Comparison of ENCODE assay signal across 20 cellular contexts in genomic region chr5:57408285-57408684, GRCh38.
"Had no signal": no experiment of that assay in that cellular context is flagged by ENCODE, and none has a peak within 500 bp of the region (broad histone marks: within the 10 kb centered on the region; RNA-seq: fewer than 3 reads in every experiment).

No MANE protein-coding gene starts in this region.

- DNase-seq: activated CD4-positive, alpha-beta T cell treated with anti-CD3 and anti-CD28 coated beads, Interleukin-2, amount 50 U/mL, for 48 hours; activated CD8-positive, alpha-beta memory T cell treated with anti-CD3 and anti-CD28 coated beads, Interleukin-2, amount 10 ng/mL, durations not matched to agents 7 days and 5 days; activated naive CD4-positive, alpha-beta T cell treated with anti-CD3 and anti-CD28 coated beads, Interleukin-2, amount 50 U/mL, for 16 hours; activated T-cell treated with anti-CD3 and anti-CD28 coated beads, Interleukin-2, amount 50 U/mL, for 24 hours; adrenal gland; central memory CD4-positive, alpha-beta T cell; cortex of kidney; effector CD4-positive, alpha-beta T cell; foreskin keratinocyte; head of caudate nucleus; left colon; naive thymus-derived CD8-positive, alpha-beta T cell; posterior cingulate gyrus; retina; stimulated activated CD4-positive, alpha-beta T cell treated with anti-CD3 and anti-CD28 coated beads, Interleukin-15, amount 100 ng/mL, for 24 hours; stimulated activated CD4-positive, alpha-beta T cell treated with anti-CD3 and anti-CD28 coated beads, Interleukin-4, amount 100 ng/mL, for 1 hour; stimulated activated naive B cell treated with anti-CD40 and anti-IgM and Interleukin-4, amounts not matched to agents 10 μg/mL and 1 μg/mL and 100 μg/mL, for 72 hours had no signal

- H3K9me3 ChIP-seq: adrenal gland, neutrophil had no signal

- ATAC-seq: activated CD8-positive, alpha-beta memory T cell treated with anti-CD3 and anti-CD28 coated beads, Interleukin-2, amount 10 ng/mL, durations not matched to agents 7 days and 5 days; foreskin keratinocyte; left colon; naive thymus-derived CD8-positive, alpha-beta T cell; stimulated activated naive B cell treated with anti-CD40 and anti-IgM and Interleukin-4, amounts not matched to agents 10 μg/mL and 1 μg/mL and 100 μg/mL, for 72 hours had no signal

- H3K36me3 ChIP-seq: adrenal gland, neutrophil had no signal

- H3K27me3 ChIP-seq: adrenal gland, foreskin keratinocyte, neutrophil had no signal

- H3K4me1 ChIP-seq: foreskin keratinocyte had no signal

- H3K4me3 ChIP-seq: adrenal gland, skin epidermis had no signal

- H3K27ac ChIP-seq: foreskin keratinocyte, neutrophil, VCaP had no signal
